1 cellular context compared by ENCODE assay signal in genomic region chr13:27321619-27322385, GRCh38.
TF ChIP-seq lines count a peak whose summit lies in the region.

No MANE protein-coding gene starts in this region.

TF ChIP-seq in K562, 482 proteins besides CTCF, POLR2A, EP300 and RAD21 (continued from another document and continues in another):
- TF ChIP-seq ZBTB40 (IDR thresholded peaks at IDR 0.05) (no peak), ZBTB40 (CRISPR knock-in tag; IDR thresholded peaks at IDR 0.05) (no peak), ESRRA (IDR thresholded peaks at IDR 0.05; ENCODE audit: borderline replicate concordance, low read depth) (no peak), RBM39 (optimal IDR thresholded peaks at IDR 0.05; ENCODE audit: low read depth, low read length) (no peak), KLF6 (CRISPR knock-in tag; IDR thresholded peaks at IDR 0.05; ENCODE audit: borderline replicate concordance) (no peak), ELK3 (CRISPR knock-in tag; IDR thresholded peaks at IDR 0.05) (no peak), TEAD4 (IDR thresholded peaks at IDR 0.05; ENCODE audit: low read length) (peak; percentile 21; the same call in 1 of the 2 replicates), TEAD4 (CRISPR knock-in tag; IDR thresholded peaks at IDR 0.05; ENCODE audit: borderline replicate concordance) (no peak), CUX1 (CRISPR knock-in tag; IDR thresholded peaks at IDR 0.05) (no peak), RBM14 (IDR thresholded peaks at IDR 0.05; ENCODE audit: borderline replicate concordance, insufficient read depth, low read depth, low read length) (no peak), MECOM (CRISPR knock-in tag; IDR thresholded peaks at IDR 0.05) (no peak), PREB (CRISPR knock-in tag; IDR thresholded peaks at IDR 0.05) (no peak), XRCC3 (IDR thresholded peaks at IDR 0.05) (no peak), MEIS2 (IDR thresholded peaks at IDR 0.05; ENCODE audit: partially characterized antibody) (peak; percentile 65), OTX1 (CRISPR knock-in tag; IDR thresholded peaks at IDR 0.05) (no peak), NBN (IDR thresholded peaks at IDR 0.05; ENCODE audit: low read depth) (no peak), GABPB2 (CRISPR knock-in tag; conservative IDR thresholded peaks at IDR 0.05) (no peak), TAL1 (IDR thresholded peaks at IDR 0.05) (peak; percentile 62), RB1 (IDR thresholded peaks at IDR 0.05; ENCODE audit: low read depth) (no peak), ZNF696 (CRISPR knock-in tag; conservative IDR thresholded peaks at IDR 0.05) (no peak), NKRF (IDR thresholded peaks at IDR 0.05; ENCODE audit: borderline replicate concordance) (no peak), SLC30A9 (CRISPR knock-in tag; IDR thresholded peaks at IDR 0.05) (no peak), TFAM (CRISPR knock-in tag; conservative IDR thresholded peaks at IDR 0.05) (no peak), TEAD2 (tag; IDR thresholded peaks at IDR 0.05) (no peak), ZNF57 (CRISPR knock-in tag; IDR thresholded peaks at IDR 0.05) (no peak), HDGF (IDR thresholded peaks at IDR 0.05) (no peak), POLR2G (IDR thresholded peaks at IDR 0.05; ENCODE audit: low read depth, low read length) (no peak), THAP7 (CRISPR knock-in tag; IDR thresholded peaks at IDR 0.05) (no peak), U2AF1 (optimal IDR thresholded peaks at IDR 0.05; ENCODE audit: low read depth, low read length) (no peak), TEAD1 (CRISPR knock-in tag; IDR thresholded peaks at IDR 0.05) (no peak), SMAD1 (IDR thresholded peaks at IDR 0.05; ENCODE audit: low read depth, low read length, partially characterized antibody) (no peak), EP400 (IDR thresholded peaks at IDR 0.05) (no peak), RFX1 (IDR thresholded peaks at IDR 0.05) (peak; percentile 67), HDAC1 (IDR thresholded peaks at IDR 0.05) (no peak), TCF3 (CRISPR knock-in tag; IDR thresholded peaks at IDR 0.05) (no peak), MED1 (CRISPR knock-in tag; IDR thresholded peaks at IDR 0.05; ENCODE audit: borderline replicate concordance) (no peak), CREB1 (IDR thresholded peaks at IDR 0.05) (no peak), CREB1 (CRISPR knock-in tag; IDR thresholded peaks at IDR 0.05) (no peak), STAT5B (CRISPR knock-in tag; IDR thresholded peaks at IDR 0.05) (no peak), ZNF764 (CRISPR knock-in tag; IDR thresholded peaks at IDR 0.05; ENCODE audit: low read depth) (no peak), CAMTA2 (CRISPR knock-in tag; conservative IDR thresholded peaks at IDR 0.05) (no peak), MYC (IDR thresholded peaks at IDR 0.05; ENCODE audit: low read depth, low read length) (no peak), MYC (CRISPR knock-in tag; IDR thresholded peaks at IDR 0.05; ENCODE audit: borderline replicate concordance, low read depth) (no peak), ZNF280B (CRISPR knock-in tag; IDR thresholded peaks at IDR 0.05) (no peak), FOXJ2 (tag; IDR thresholded peaks at IDR 0.05) (no peak), CREB3L1 (IDR thresholded peaks at IDR 0.05; ENCODE audit: borderline replicate concordance, low read depth) (no peak)
